Comparison of ENCODE assay signal across 8 cellular contexts in genomic region chr7:23696916-23697441, GRCh38. TPM values are rescaled to one million over a fixed set of nuclear protein-coding genes. Genes with fewer than 3 reads are reported as not detected.
DNase-seq lines count a peak whose midpoint lies in the region; ATAC-seq and TF ChIP-seq lines count a peak whose summit lies in the region.

No MANE protein-coding gene starts in this region.

- H3K27me3 ChIP-seq in effector memory CD4-positive, alpha-beta T cell (replicated peaks; ENCODE audit: control insufficient read depth, insufficient read depth, low read length, poor library complexity, severe bottlenecking) = no peaks in the 10 kb centered on the region

- peaks cover 0 to 10% (median 3%) of the 10 kb centered on the region in 3 donors for H3K4me1 Mint-ChIP-seq in naive B cell
- no peaks in the 10 kb centered on the region for H3K4me1 Mint-ChIP-seq in type B pancreatic cell (ENCODE audit: unreplicated experiment)

- H3K36me3 Mint-ChIP-seq in naive B cell = no peaks in the 10 kb centered on the region
- peaks cover 17% of the 10 kb centered on the region for H3K36me3 Mint-ChIP-seq in type B pancreatic cell

- H3K4me3 Mint-ChIP-seq in naive B cell (no peak overlapping the region), type B pancreatic cell (no peak overlapping the region)

- TF ChIP-seq CTCF in type B pancreatic cell (conservative IDR thresholded peaks at IDR 0.05) = peak; percentile 81

- H3K4me3 ChIP-seq in effector memory CD4-positive, alpha-beta T cell (ENCODE audit: insufficient read depth, low read depth, low read length, poor library complexity, severe bottlenecking) = no peak overlapping the region

- H3K27ac Mint-ChIP-seq in naive B cell = peak overlapping the region in 1 of 6 donors; percentile 14
- H3K27ac Mint-ChIP-seq in type B pancreatic cell = no peak overlapping the region

- H3K36me3 ChIP-seq in effector memory CD4-positive, alpha-beta T cell (ENCODE audit: control insufficient read depth, insufficient read depth, low read length) = no peaks in the 10 kb centered on the region

- H3K27ac ChIP-seq in effector memory CD4-positive, alpha-beta T cell (ENCODE audit: insufficient read depth, low read length, poor library complexity, severe bottlenecking) = no peak overlapping the region

- H3K27me3 Mint-ChIP-seq in naive B cell (no peaks in the 10 kb centered on the region), type B pancreatic cell (no peaks in the 10 kb centered on the region)

- ATAC-seq in GM21723 (IDR thresholded peaks at IDR 0.05; ENCODE audit: unreplicated experiment) (peak; percentile 90), naive B cell (ENCODE audit: low read depth in 2 of 2) (peak; percentile 37 to 61)

- H3K4me1 ChIP-seq in effector memory CD4-positive, alpha-beta T cell (ENCODE audit: control insufficient read depth, insufficient read depth, low read length, poor library complexity, severe bottlenecking) = no peaks in the 10 kb centered on the region

- DNase-seq in D341Med (ENCODE audit: low spot score) (peak; percentile 87), NCI-H2171 (lab: John Stamatoyannopoulos, UW) (peak; percentile 8), naive B cell (peak; percentile 28), type B pancreatic cell (ENCODE audit: extremely low spot score, unreplicated experiment) (no peak), hippocampal formation (lab: John Stamatoyannopoulos, UW) (no peak)
- DNase-seq in activated CD4-positive, alpha-beta T cell treated with anti-CD3 and anti-CD28 coated beads for 48 hours = peak; percentile 70
- peak in 2 of 3 donors; percentile 10 to 38 for DNase-seq in effector memory CD4-positive, alpha-beta T cell

- H3K9me3 Mint-ChIP-seq in naive B cell = peaks cover 0 to 2% (median 0%) of the 10 kb centered on the region in 7 donors
- H3K9me3 Mint-ChIP-seq in type B pancreatic cell = no peaks in the 10 kb centered on the region

- H3K9me3 ChIP-seq in effector memory CD4-positive, alpha-beta T cell (ENCODE audit: control insufficient read depth, low read length) = no peaks in the 10 kb centered on the region

RNA-seq across cellular contexts. Expression of gene STK31, which starts 13.0 kb away (rescaled TPM):
- under 1 TPM in 1 of 6 donors, not detected in 5; 0.06 TPM for polyA plus RNA-seq in naive B cell (ENCODE audit: low read depth in 6 of 6)
- 0.43 and 0.74 TPM in 2 replicates for total RNA-seq in type B pancreatic cell (ENCODE audit: low replicate concordance)

RNA-seq across cellular contexts. Expression of gene FAM221A, which starts 17.0 kb away (rescaled TPM):
- polyA plus RNA-seq in naive B cell (ENCODE audit: low read depth in 6 of 6) = 1 to 10 TPM; 2.1 to 4.8 (median 3.3) TPM
- total RNA-seq in type B pancreatic cell (ENCODE audit: low replicate concordance) = 8.2 and 11.7 TPM in 2 replicates

Comparison
In these comparisons a context has a peak if more than half of its experiments do, and no peak if none do; other contexts are left out.
1. DNase-seq: peak in D341Med (single experiment), NCI-H2171 (single experiment), activated CD4-positive, alpha-beta T cell treated with anti-CD3 and anti-CD28 coated beads for 48 hours (single experiment), effector memory CD4-positive, alpha-beta T cell (2 of 3) and naive B cell (single experiment); none in type B pancreatic cell (single experiment) and hippocampal formation (0 of 2).